ENCODE assay signal across 14 cellular contexts in the genomic region with DNA sequence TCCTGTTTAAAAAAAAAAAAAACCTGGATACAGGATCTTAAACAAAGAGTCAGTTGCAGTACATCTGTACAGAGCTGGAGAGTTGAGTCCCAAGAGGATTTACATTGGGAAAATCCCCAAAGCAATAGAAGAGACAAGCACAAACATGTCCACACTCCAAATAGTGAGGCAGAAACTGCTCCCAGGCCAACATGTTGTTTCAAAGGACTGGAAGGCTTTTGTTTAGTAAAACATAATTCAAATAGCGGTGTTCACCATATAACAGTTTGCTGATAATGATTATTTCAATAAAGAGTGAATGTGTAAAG.
DNase-seq lines count a peak whose midpoint lies in the region; ATAC-seq and TF ChIP-seq lines count a peak whose summit lies in the region.
"Had no signal": no experiment of that assay in that cellular context is flagged by ENCODE, and none has a peak within 500 bp of the region (broad histone marks: within the 10 kb centered on the region; RNA-seq: fewer than 3 reads in every experiment).

No MANE protein-coding gene starts in this region.

- no peaks in the 10 kb centered on the region for H4K20me1 ChIP-seq in neural progenitor cell (ENCODE audit: low read depth)

- H3K4me3 ChIP-seq in neural progenitor cell = no peak overlapping the region

- TF ChIP-seq CTCF in neural progenitor cell (IDR thresholded peaks at IDR 0.05) = no peak
- no peak for TF ChIP-seq CTCF in GM10266 (IDR thresholded peaks at IDR 0.05; ENCODE audit: control insufficient read depth, insufficient read depth, low read depth, missing control alignments)

- peak; percentile 14 for ATAC-seq in GM19025 (IDR thresholded peaks at IDR 0.05; ENCODE audit: low read depth, unreplicated experiment)
- no peak for ATAC-seq in stimulated activated naive CD8-positive, alpha-beta T cell treated with anti-CD3 and anti-CD28 coated beads, Interleukin-15, amount 100 ng/mL, for 72 hours

- H2AFZ ChIP-seq in neural progenitor cell (replicated peaks) = peak overlapping the region; percentile 19

- no peak overlapping the region for H3K4me3 Mint-ChIP-seq in neural progenitor cell
- no peak overlapping the region for H3K4me3 Mint-ChIP-seq in stimulated activated naive CD8-positive, alpha-beta T cell treated with anti-CD3 and anti-CD28 coated beads, Interleukin-15, amount 100 ng/mL, for 72 hours
- H3K4me3 Mint-ChIP-seq: activated CD8-positive, alpha-beta T cell treated with anti-CD3 and anti-CD28 coated beads for 36 hours; activated naive CD4-positive, alpha-beta T cell treated with anti-CD3 and anti-CD28 coated beads, Interleukin-2, amount 50 U/mL, for 24 hours; IgD-negative memory B cell; T-helper 1 cell treated with Interleukin-12 subunit alpha and Interleukin-12 subunit beta and Interleukin-4 antibody, amounts not matched to agents 30 μg/mL and 1 μg/mL, for 36 hours had no signal

- no peaks in the 10 kb centered on the region for H3F3A ChIP-seq in neural progenitor cell (ENCODE audit: low read depth)

- peak; percentile 99 for DNase-seq in NCI-H1105 treated with DMSO at 0.1 percent for 48 hours (lab: John Stamatoyannopoulos, UW)
- peak; percentile 20 for DNase-seq in SK-MEL-5 (ENCODE audit: low read depth, low spot score)
- no peak for DNase-seq in neural progenitor cell (ENCODE audit: low spot score)
- DNase-seq in hippocampal formation (lab: John Stamatoyannopoulos, UW) = no peak
- no peak for DNase-seq in GM10266 (ENCODE audit: extremely low spot score)
- no peak for DNase-seq in nucleus accumbens (lab: John Stamatoyannopoulos, UW)
- no peak for DNase-seq in stimulated activated naive CD8-positive, alpha-beta T cell treated with anti-CD3 and anti-CD28 coated beads, Interleukin-15, amount 100 ng/mL, for 72 hours
- DNase-seq: activated CD8-positive, alpha-beta T cell treated with anti-CD3 and anti-CD28 coated beads for 36 hours; Caco-2; right cardiac atrium had no signal

- no peak overlapping the region for H3K27ac ChIP-seq in neural progenitor cell

- no peaks in the 10 kb centered on the region for H3K36me3 Mint-ChIP-seq in neural progenitor cell
- H3K36me3 Mint-ChIP-seq: activated naive CD4-positive, alpha-beta T cell treated with anti-CD3 and anti-CD28 coated beads, Interleukin-2, amount 50 U/mL, for 24 hours; IgD-negative memory B cell had no signal

- H3K9me3 ChIP-seq in neural progenitor cell (ENCODE audit: low read depth) = no peaks in the 10 kb centered on the region
- H3K9me3 ChIP-seq: Caco-2 had no signal

- peaks cover 21% of the 10 kb centered on the region for H3K4me1 ChIP-seq in neural progenitor cell
- H3K4me1 ChIP-seq: Caco-2 had no signal

- H3K79me2 ChIP-seq in neural progenitor cell (ENCODE audit: low read depth) = no peaks in the 10 kb centered on the region

- no peaks in the 10 kb centered on the region for H3K27me3 Mint-ChIP-seq in neural progenitor cell (ENCODE audit: insufficient read depth, low read depth)
- H3K27me3 Mint-ChIP-seq in stimulated activated naive CD8-positive, alpha-beta T cell treated with anti-CD3 and anti-CD28 coated beads, Interleukin-15, amount 100 ng/mL, for 72 hours = no peaks in the 10 kb centered on the region
- H3K27me3 Mint-ChIP-seq: activated CD8-positive, alpha-beta T cell treated with anti-CD3 and anti-CD28 coated beads for 36 hours; IgD-negative memory B cell had no signal

- no peak overlapping the region for H3K27ac Mint-ChIP-seq in neural progenitor cell
- H3K27ac Mint-ChIP-seq in stimulated activated naive CD8-positive, alpha-beta T cell treated with anti-CD3 and anti-CD28 coated beads, Interleukin-15, amount 100 ng/mL, for 72 hours = no peak overlapping the region
- H3K27ac Mint-ChIP-seq: activated CD8-positive, alpha-beta T cell treated with anti-CD3 and anti-CD28 coated beads for 36 hours; activated naive CD4-positive, alpha-beta T cell treated with anti-CD3 and anti-CD28 coated beads, Interleukin-2, amount 50 U/mL, for 24 hours; IgD-negative memory B cell; T-helper 1 cell treated with Interleukin-12 subunit alpha and Interleukin-12 subunit beta and Interleukin-4 antibody, amounts not matched to agents 30 μg/mL and 1 μg/mL, for 36 hours had no signal

- in situ Hi-C loops in SK-MEL-5 (cut with HindIII; ENCODE audit: low pct_unique_long_range_greater_than_20kb, low sequenced_read_pairs) = no loop called here

- no peaks in the 10 kb centered on the region for H3K27me3 ChIP-seq in neural progenitor cell

- no peak overlapping the region for H3K4me2 ChIP-seq in neural progenitor cell

- no peak overlapping the region for H3K9ac ChIP-seq in neural progenitor cell

- peaks cover 2% of the 10 kb centered on the region for H3K9me3 Mint-ChIP-seq in neural progenitor cell
- no peaks in the 10 kb centered on the region for H3K9me3 Mint-ChIP-seq in stimulated activated naive CD8-positive, alpha-beta T cell treated with anti-CD3 and anti-CD28 coated beads, Interleukin-15, amount 100 ng/mL, for 72 hours
- H3K9me3 Mint-ChIP-seq: activated CD8-positive, alpha-beta T cell treated with anti-CD3 and anti-CD28 coated beads for 36 hours; activated naive CD4-positive, alpha-beta T cell treated with anti-CD3 and anti-CD28 coated beads, Interleukin-2, amount 50 U/mL, for 24 hours; T-helper 1 cell treated with Interleukin-12 subunit alpha and Interleukin-12 subunit beta and Interleukin-4 antibody, amounts not matched to agents 30 μg/mL and 1 μg/mL, for 36 hours had no signal

- H3K36me3 ChIP-seq in neural progenitor cell = no peaks in the 10 kb centered on the region

- peaks cover 26% of the 10 kb centered on the region for H3K4me1 Mint-ChIP-seq in neural progenitor cell
- H3K4me1 Mint-ChIP-seq in stimulated activated naive CD8-positive, alpha-beta T cell treated with anti-CD3 and anti-CD28 coated beads, Interleukin-15, amount 100 ng/mL, for 72 hours = no peaks in the 10 kb centered on the region
- H3K4me1 Mint-ChIP-seq: activated naive CD4-positive, alpha-beta T cell treated with anti-CD3 and anti-CD28 coated beads, Interleukin-2, amount 50 U/mL, for 24 hours had no signal

Comparison
In these comparisons a context has a peak if more than half of its experiments do, and no peak if none do; other contexts are left out.
1. DNase-seq: peak in NCI-H1105 treated with DMSO at 0.1 percent for 48 hours (single experiment) and SK-MEL-5 (single experiment); none in neural progenitor cell (single experiment), hippocampal formation (0 of 2), GM10266 (single experiment), nucleus accumbens (0 of 56) and stimulated activated naive CD8-positive, alpha-beta T cell treated with anti-CD3 and anti-CD28 coated beads, Interleukin-15, amount 100 ng/mL, for 72 hours (0 of 2).